In genomic region chr6:135233676-135234491, GRCh38 we compare ENCODE assay signal across 12 cellular contexts. TPM values are rescaled to one million over a fixed set of nuclear protein-coding genes. Genes with fewer than 3 reads are reported as not detected.
DNase-seq lines count a peak whose midpoint lies in the region; ATAC-seq and TF ChIP-seq lines count a peak whose summit lies in the region.
"Had no signal": no experiment of that assay in that cellular context is flagged by ENCODE, and none has a peak within 500 bp of the region (broad histone marks: within the 10 kb centered on the region; RNA-seq: fewer than 3 reads in every experiment).

No MANE protein-coding gene starts in this region.

- H3K27ac ChIP-seq in BLaER1 treated with 17β-estradiol and CSF1 and Interleukin-3, amounts not matched to agents 10 nM and 100 nM, result peak overlapping the region in 1 of 11 experiments; percentile 24; a peak in 1 of 22 replicates
- no peak overlapping the region for H3K27ac ChIP-seq in RWPE1
- no peak overlapping the region for H3K27ac ChIP-seq in ovary
- H3K27ac ChIP-seq: neutrophil had no signal

- no peak overlapping the region for H3K9ac ChIP-seq in BLaER1 treated with 17β-estradiol and CSF1 and Interleukin-3, amounts not matched to agents 10 nM and 100 nM

- POLR2A ChIA-PET in RWPE1 (lab: Yijun Ruan, JAX; ENCODE audit: low non-redundant PET), result no interaction called here

- no peaks in the 10 kb centered on the region for H3K27me3 ChIP-seq in BLaER1 treated with 17β-estradiol and CSF1 and Interleukin-3, amounts not matched to agents 10 nM and 100 nM
- no peaks in the 10 kb centered on the region for H3K27me3 ChIP-seq in ovary
- H3K27me3 ChIP-seq: neutrophil had no signal

- no peak for TF ChIP-seq CTCF in RWPE1 (conservative IDR thresholded peaks at IDR 0.05; ENCODE audit: low read depth)
- TF ChIP-seq CTCF in ovary (IDR thresholded peaks at IDR 0.05), result no peak

- peak; percentile 85 for DNase-seq in NCI-H82 (lab: John Stamatoyannopoulos, UW)
- no peak for DNase-seq in RWPE1 (ENCODE audit: low spot score)
- no peak for DNase-seq in islet precursor cell
- no peak for DNase-seq in sciatic nerve (ENCODE audit: low spot score)
- DNase-seq in ovary, result no peak
- DNase-seq: activated CD4-positive, alpha-beta T cell treated with anti-CD3 and anti-CD28 coated beads for 48 hours; CD4-positive, CD25-positive, alpha-beta regulatory T cell; H7 had no signal

- H3K9me3 ChIP-seq in BLaER1 treated with 17β-estradiol and CSF1 and Interleukin-3, amounts not matched to agents 10 nM and 100 nM (replicated peaks in 1 of 11), result no peaks in the 10 kb centered on the region
- H3K9me3 ChIP-seq in ovary, result peaks cover 0 to 4% of the 10 kb centered on the region in 2 donors
- H3K9me3 ChIP-seq: neutrophil had no signal

- no peaks in the 10 kb centered on the region for H4K20me1 ChIP-seq in BLaER1 treated with 17β-estradiol and CSF1 and Interleukin-3, amounts not matched to agents 10 nM and 100 nM

- TF ChIP-seq POLR2A in ovary (IDR thresholded peaks at IDR 0.05), result no peak

- no peak overlapping the region for H3K4me3 ChIP-seq in BLaER1 treated with 17β-estradiol and CSF1 and Interleukin-3, amounts not matched to agents 10 nM and 100 nM
- no peak overlapping the region for H3K4me3 ChIP-seq in ovary

- H3K36me3 ChIP-seq in BLaER1 treated with 17β-estradiol and CSF1 and Interleukin-3, amounts not matched to agents 10 nM and 100 nM, result no peaks in the 10 kb centered on the region
- H3K36me3 ChIP-seq in ovary, result no peaks in the 10 kb centered on the region
- H3K36me3 ChIP-seq: neutrophil had no signal

- intact Hi-C loops in sciatic nerve (cut with DNase I) (no loop called here), ovary (cut with DNase I) (no loop called here)

- H3K4me2 ChIP-seq in BLaER1 treated with 17β-estradiol and CSF1 and Interleukin-3, amounts not matched to agents 10 nM and 100 nM, result peak overlapping the region in 10 of 11 experiments; percentile 3 to 64 (median 14); a peak in 14 of 22 replicates

- 31 to 33% (median 32%) methylated on average over 5 of the region's 5 CpGs for WGBS in ovary, 3 donors

- peak; percentile 66 for ATAC-seq in GM19043 (IDR thresholded peaks at IDR 0.05; ENCODE audit: low read depth, unreplicated experiment)
- ATAC-seq in HG03045 (IDR thresholded peaks at IDR 0.05; ENCODE audit: unreplicated experiment), result peak; percentile 46
- ATAC-seq in sciatic nerve, result no peak

- CTCF ChIA-PET in RWPE1 (lab: Yijun Ruan, JAX), result no interaction called here

- no peak for TF ChIP-seq EP300 in ovary (IDR thresholded peaks at IDR 0.05)

- peaks cover 11 to 46% (median 22%) of the 10 kb centered on the region in 10 experiments; a peak in 18 of 20 replicates for H3K4me1 ChIP-seq in BLaER1 treated with 17β-estradiol and CSF1 and Interleukin-3, amounts not matched to agents 10 nM and 100 nM
- H3K4me1 ChIP-seq in ovary (ENCODE audit: insufficient read depth), result no peaks in the 10 kb centered on the region

RNA-seq across cellular contexts. Expression of gene MYB, which starts 52.8 kb away (rescaled TPM):
- 0.22 TPM for total RNA-seq in sciatic nerve
- total RNA-seq in ovary, result 1 to 10 TPM in 3 of 7 donors, under 1 TPM in 2, not detected in 2; 0.12 to 7.0 (median 1.2) TPM
- 1 to 10 TPM in 1 of 2 donors, under 1 TPM in 1; 0.07 to 1.0 TPM for polyA plus RNA-seq in ovary
